In genomic region chr5:163458778-163459405, GRCh38 we compare ENCODE assay signal across 8 cellular contexts. TPM values are rescaled to one million over a fixed set of nuclear protein-coding genes. Genes with fewer than 3 reads are reported as not detected.
DNase-seq lines count a peak whose midpoint lies in the region; ATAC-seq and TF ChIP-seq lines count a peak whose summit lies in the region.

No MANE protein-coding gene starts in this region.

- H3K36me3 ChIP-seq in BE2C = peaks cover 3% of the 10 kb centered on the region; the same call in 1 of the 2 replicates
- no peaks in the 10 kb centered on the region for H3K36me3 ChIP-seq in KMS-11 (ENCODE audit: insufficient read depth)
- no peaks in the 10 kb centered on the region for H3K36me3 ChIP-seq in breast epithelium
- H3K36me3 ChIP-seq in muscle layer of duodenum (ENCODE audit: control insufficient read depth in 1 of 2, insufficient read depth in 2 of 2, low read length in 2 of 2) = peaks cover 4 to 25% of the 10 kb centered on the region in 2 donors

- H3K27ac ChIP-seq in KMS-11 (peak overlapping the region; percentile 95), breast epithelium (peak overlapping the region; percentile 95 to 97), muscle layer of duodenum (ENCODE audit: low read length) (peak overlapping the region; percentile 99)

- H3K4me1 ChIP-seq in BE2C (no peaks in the 10 kb centered on the region), KMS-11 (ENCODE audit: low read depth, poor library complexity, severe bottlenecking) (peaks cover 25% of the 10 kb centered on the region), breast epithelium (peaks cover 0 to 5% of the 10 kb centered on the region in 2 donors), muscle layer of duodenum (ENCODE audit: control insufficient read depth in 1 of 2, insufficient read depth in 2 of 2, low read length in 2 of 2) (peaks cover 5 to 25% of the 10 kb centered on the region in 2 donors)

- peaks cover 39% of the 10 kb centered on the region for H3K79me2 ChIP-seq in KMS-11 (ENCODE audit: insufficient read depth, low read depth)

- DNase-seq in BE2C = no peak
- DNase-seq in breast epithelium (ENCODE audit: low spot score in 2 of 2) = no peak
- no peak for DNase-seq in GM19238 (ENCODE audit: insufficient read length, low spot score)
- no peak for DNase-seq in midbrain (lab: John Stamatoyannopoulos, UW)
- DNase-seq in SKM-1 (lab: John Stamatoyannopoulos, UW; ENCODE audit: unreplicated experiment) = no peak

- peak overlapping the region; percentile 73 for H3K4me2 ChIP-seq in KMS-11

- H4K20me1 ChIP-seq in KMS-11 (ENCODE audit: insufficient read depth) = no peaks in the 10 kb centered on the region

- H3K27me3 ChIP-seq in BE2C = no peaks in the 10 kb centered on the region
- H3K27me3 ChIP-seq in KMS-11 (ENCODE audit: insufficient read depth, low read depth) = no peaks in the 10 kb centered on the region
- H3K27me3 ChIP-seq in breast epithelium = no peaks in the 10 kb centered on the region
- H3K27me3 ChIP-seq in muscle layer of duodenum (ENCODE audit: low read depth, low read length) = no peaks in the 10 kb centered on the region

- TF ChIP-seq POLR2A in breast epithelium (IDR thresholded peaks at IDR 0.05) = no peak

- H3K4me3 ChIP-seq in BE2C (ENCODE audit: low read depth, low read length) = peak overlapping the region; percentile 82
- H3K4me3 ChIP-seq in KMS-11 (IDR thresholded peaks at IDR 0.05; ENCODE audit: insufficient read depth, low read depth, low read length) = no peak overlapping the region
- peak overlapping the region; percentile 68 to 93 (median 69) for H3K4me3 ChIP-seq in breast epithelium
- peak overlapping the region; percentile 77 to 84 for H3K4me3 ChIP-seq in muscle layer of duodenum (ENCODE audit: low read depth in 1 of 2, low read length in 2 of 2)

- ATAC-seq in HG03469 (IDR thresholded peaks at IDR 0.05; ENCODE audit: unreplicated experiment) = no peak

- H3K9me3 ChIP-seq in BE2C (no peaks in the 10 kb centered on the region), breast epithelium (no peaks in the 10 kb centered on the region), muscle layer of duodenum (ENCODE audit: control insufficient read depth in 1 of 2, low read length in 2 of 2) (no peaks in the 10 kb centered on the region)

- intact Hi-C loops in breast epithelium (cut with DNase I; ENCODE audit: low total_unique reads) = no loop called here

- TF ChIP-seq CTCF in BE2C (IDR thresholded peaks at IDR 0.05; ENCODE audit: low read depth, low read length) (no peak), KMS-11 (conservative IDR thresholded peaks at IDR 0.05; ENCODE audit: low read depth, low read length) (no peak), breast epithelium (IDR thresholded peaks at IDR 0.05) (no peak)

- H2AFZ ChIP-seq in KMS-11 (ENCODE audit: low read depth) = peak overlapping the region; percentile 59; the same call in 1 of the 2 replicates

- peak overlapping the region; percentile 93 for H3K9ac ChIP-seq in KMS-11

RNA-seq across cellular contexts. Expression of gene NUDCD2, which starts 1.0 kb away (rescaled TPM):
- 134 TPM for polyA plus RNA-seq in BE2C (2012; ENCODE audit: insufficient read depth, insufficient read length, low read depth)
- total RNA-seq in breast epithelium = 1 to 10 TPM; 7.0 to 9.8 (median 7.2) TPM

RNA-seq across cellular contexts. Expression of gene HMMR, which starts 1.5 kb away (rescaled TPM):
- polyA plus RNA-seq in BE2C (2012; ENCODE audit: insufficient read depth, insufficient read length, low read depth) = 3.2 TPM
- 1 to 10 TPM in 1 of 3 donors, under 1 TPM in 1, not detected in 1; 0.15 to 3.5 TPM for total RNA-seq in breast epithelium

RNA-seq across cellular contexts. Expression of gene CCNG1, which starts 21.5 kb away (rescaled TPM):
- polyA plus RNA-seq in BE2C (2012; ENCODE audit: insufficient read depth, insufficient read length, low read depth) = 15.4 TPM
- 100 to 1,000 TPM; 168 to 221 (median 178) TPM for total RNA-seq in breast epithelium

RNA-seq across cellular contexts. Expression of gene MAT2B, which starts 46.5 kb away (rescaled TPM):
- polyA plus RNA-seq in BE2C (2012; ENCODE audit: insufficient read depth, insufficient read length, low read depth) = 35.7 TPM
- 10 to 100 TPM; 49.0 to 68.8 (median 55.4) TPM for total RNA-seq in breast epithelium
